8 cellular contexts compared by ENCODE assay signal in the genomic region with DNA sequence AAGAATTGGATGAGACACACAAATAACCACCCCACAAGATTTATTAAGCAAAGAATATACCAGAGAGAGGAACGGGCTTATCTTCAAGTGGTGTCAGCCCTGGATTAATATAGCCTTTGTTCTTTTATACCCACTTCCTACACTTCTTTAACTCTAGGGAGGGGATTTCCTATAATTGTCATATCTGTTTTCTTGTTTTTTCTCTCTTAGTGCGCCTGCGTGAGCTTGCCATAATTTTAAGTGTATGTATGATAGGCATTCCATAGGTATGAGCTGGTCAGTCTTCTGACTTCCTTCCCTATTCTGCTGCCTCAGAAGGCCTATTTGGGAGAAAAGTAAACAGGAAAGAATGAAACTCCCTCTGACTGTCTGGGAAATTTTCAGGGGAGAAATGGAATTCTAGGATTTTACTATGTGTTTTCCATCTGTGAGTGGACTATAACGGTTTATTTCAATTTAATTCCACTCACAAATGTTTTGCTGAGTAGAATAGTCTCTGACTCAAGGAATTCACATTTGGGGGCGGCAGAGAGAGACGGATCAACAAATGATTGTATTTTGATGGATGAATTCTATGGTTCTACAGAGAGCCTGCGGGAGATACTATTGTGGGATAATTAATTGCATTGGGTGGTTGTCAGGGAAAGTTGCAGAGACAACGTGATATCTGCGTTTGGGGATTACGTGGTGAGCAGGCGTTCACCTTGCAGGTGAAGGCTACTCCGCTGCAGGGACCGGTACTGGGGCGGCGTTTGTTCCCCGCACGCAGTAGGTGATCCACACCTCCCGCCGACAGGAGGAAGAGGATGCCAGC. TPM values are rescaled to one million over a fixed set of nuclear protein-coding genes. Genes with fewer than 3 reads are reported as not detected.
DNase-seq lines count a peak whose midpoint lies in the region; ATAC-seq and TF ChIP-seq lines count a peak whose summit lies in the region.

No MANE protein-coding gene starts in this region.

- H3K79me2 ChIP-seq in DOHH2 (ENCODE audit: control insufficient read depth, low read length) (peaks cover 54% of the 10 kb centered on the region), GM23338 (replicated peaks; ENCODE audit: insufficient read depth) (peaks cover 26% of the 10 kb centered on the region)

- H3K27me3 Mint-ChIP-seq in GM23338 (ENCODE audit: insufficient read depth, low read depth, poor library complexity) = peaks cover 4% of the 10 kb centered on the region

- peaks cover 25% of the 10 kb centered on the region for H3K4me1 Mint-ChIP-seq in GM23338

- H3K27me3 ChIP-seq in DOHH2 (ENCODE audit: control insufficient read depth, low read length) (no peaks in the 10 kb centered on the region), GM23338 (ENCODE audit: insufficient read depth) (no peaks in the 10 kb centered on the region)

- H4K20me1 ChIP-seq in DOHH2 (ENCODE audit: control insufficient read depth, insufficient read depth, low read depth, low read length) = no peaks in the 10 kb centered on the region
- H4K20me1 ChIP-seq in GM23338 (replicated peaks; ENCODE audit: insufficient read depth) = no peaks in the 10 kb centered on the region; the same call in 1 of the 2 replicates

- H3K9me3 Mint-ChIP-seq in GM23338 = no peaks in the 10 kb centered on the region

- no peaks in the 10 kb centered on the region for H3K9me3 ChIP-seq in DOHH2 (ENCODE audit: control insufficient read depth, insufficient read depth, low read length)

- H3K36me3 Mint-ChIP-seq in GM23338 (ENCODE audit: low read depth) = peaks cover 8% of the 10 kb centered on the region

- H3F3A ChIP-seq in DOHH2 (ENCODE audit: control insufficient read depth, insufficient read depth) (peaks cover 12% of the 10 kb centered on the region), GM23338 (replicated peaks; ENCODE audit: low read depth) (peaks cover 6% of the 10 kb centered on the region)

- peak overlapping the region; percentile 92 for H3K4me3 Mint-ChIP-seq in GM23338

- no peaks in the 10 kb centered on the region for H3K9me2 ChIP-seq in DOHH2 (replicated peaks; ENCODE audit: control insufficient read depth, low read length)
- H3K9me2 ChIP-seq in GM23338 (ENCODE audit: insufficient read depth) = 0 out of 2 replicates have a peak, but pooled peaks cover 6% of the 10 kb centered on the region

- DNase-seq in GM23338 (ENCODE audit: low spot score) (no peak), NCI-H460 (ENCODE audit: extremely low read depth, low read depth) (peak; percentile 62), globus pallidus (ENCODE audit: low spot score) (peak; percentile 18), renal cortical epithelial cell (ENCODE audit: low read depth) (peak; percentile 86), NCI-H1092 treated with DMSO at 0.1 percent for 48 hours (lab: John Stamatoyannopoulos, UW) (no peak), DMS153 treated with DMSO at 0.1 percent for 48 hours (lab: John Stamatoyannopoulos, UW; ENCODE audit: unreplicated experiment) (no peak)
- DNase-seq in activated gamma-delta T cell treated with anti-CD3 and anti-CD28 coated beads, Interleukin-2, amount 50 U/mL, for 16 hours (ENCODE audit: low read depth) = peak; percentile 37

- TF ChIP-seq CTCF in DOHH2 (IDR thresholded peaks at IDR 0.05; ENCODE audit: low read depth, low read length, poor library complexity, severe bottlenecking) = no peak
- TF ChIP-seq CTCF in GM23338 (conservative IDR thresholded peaks at IDR 0.05; ENCODE audit: low read depth in 2 of 2) = no peak

- H3K4me3 ChIP-seq in DOHH2 (ENCODE audit: low read length) = peak overlapping the region; percentile 85
- H3K4me3 ChIP-seq in GM23338 = peak overlapping the region; percentile 58

- H3K36me3 ChIP-seq in DOHH2 (ENCODE audit: control insufficient read depth, low read length) = peaks cover 46% of the 10 kb centered on the region
- H3K36me3 ChIP-seq in GM23338 (ENCODE audit: insufficient read depth) = no peaks in the 10 kb centered on the region

- peak overlapping the region; percentile 44; the same call in 1 of the 2 replicates for H2AFZ ChIP-seq in GM23338

- no peak overlapping the region; the same call in 1 of the 2 replicates for H3K27ac Mint-ChIP-seq in GM23338

- H3K4me2 ChIP-seq in DOHH2 (ENCODE audit: low read length) = peak overlapping the region; percentile 93
- peak overlapping the region; percentile 73 for H3K4me2 ChIP-seq in GM23338

- H3K4me1 ChIP-seq in DOHH2 (ENCODE audit: control insufficient read depth, low read length) (peaks cover 66% of the 10 kb centered on the region), GM23338 (ENCODE audit: insufficient read depth) (peaks cover 26% of the 10 kb centered on the region)

- ATAC-seq in GM23338 = no peak

- H3K27ac ChIP-seq in DOHH2 (ENCODE audit: low read depth, low read length) (peak overlapping the region; percentile 99), GM23338 (ENCODE audit: low read depth) (0 out of 2 replicates have a peak overlapping the region, but pooled peaks have one; percentile 46)

TF ChIP-seq in GM23338, 12 proteins besides CTCF, POLR2A, EP300 and RAD21:
- TF ChIP-seq, protein P1, sequence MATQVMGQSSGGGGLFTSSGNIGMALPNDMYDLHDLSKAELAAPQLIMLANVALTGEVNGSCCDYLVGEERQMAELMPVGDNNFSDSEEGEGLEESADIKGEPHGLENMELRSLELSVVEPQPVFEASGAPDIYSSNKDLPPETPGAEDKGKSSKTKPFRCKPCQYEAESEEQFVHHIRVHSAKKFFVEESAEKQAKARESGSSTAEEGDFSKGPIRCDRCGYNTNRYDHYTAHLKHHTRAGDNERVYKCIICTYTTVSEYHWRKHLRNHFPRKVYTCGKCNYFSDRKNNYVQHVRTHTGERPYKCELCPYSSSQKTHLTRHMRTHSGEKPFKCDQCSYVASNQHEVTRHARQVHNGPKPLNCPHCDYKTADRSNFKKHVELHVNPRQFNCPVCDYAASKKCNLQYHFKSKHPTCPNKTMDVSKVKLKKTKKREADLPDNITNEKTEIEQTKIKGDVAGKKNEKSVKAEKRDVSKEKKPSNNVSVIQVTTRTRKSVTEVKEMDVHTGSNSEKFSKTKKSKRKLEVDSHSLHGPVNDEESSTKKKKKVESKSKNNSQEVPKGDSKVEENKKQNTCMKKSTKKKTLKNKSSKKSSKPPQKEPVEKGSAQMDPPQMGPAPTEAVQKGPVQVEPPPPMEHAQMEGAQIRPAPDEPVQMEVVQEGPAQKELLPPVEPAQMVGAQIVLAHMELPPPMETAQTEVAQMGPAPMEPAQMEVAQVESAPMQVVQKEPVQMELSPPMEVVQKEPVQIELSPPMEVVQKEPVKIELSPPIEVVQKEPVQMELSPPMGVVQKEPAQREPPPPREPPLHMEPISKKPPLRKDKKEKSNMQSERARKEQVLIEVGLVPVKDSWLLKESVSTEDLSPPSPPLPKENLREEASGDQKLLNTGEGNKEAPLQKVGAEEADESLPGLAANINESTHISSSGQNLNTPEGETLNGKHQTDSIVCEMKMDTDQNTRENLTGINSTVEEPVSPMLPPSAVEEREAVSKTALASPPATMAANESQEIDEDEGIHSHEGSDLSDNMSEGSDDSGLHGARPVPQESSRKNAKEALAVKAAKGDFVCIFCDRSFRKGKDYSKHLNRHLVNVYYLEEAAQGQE (IDR thresholded peaks at IDR 0.05; ENCODE audit: unreplicated experiment) = no peak

RNA-seq across cellular contexts. Expression of a gene that starts 0.6 kb away (rescaled TPM):
- 13.6 and 15.7 TPM in 2 replicates for total RNA-seq in GM23338 (2014; rRNA removed; shearing (Covaris generic))
- polyA plus RNA-seq in GM23338 (2016; fragmentation: Nextera tagmentation; extraction: Ambion mirVana) = 8.3 and 11.8 TPM in 2 replicates
- total RNA-seq in NCI-H460 (2014; rRNA removed; shearing (Covaris generic)) = 7.6 and 11.4 TPM in 2 replicates
- polyA plus RNA-seq in NCI-H460 (2014; cell fraction: nucleus; rRNA removed) = 9.9 and 16.1 TPM in 2 replicates
- 5.4 and 8.9 TPM in 2 replicates for total RNA-seq in renal cortical epithelial cell

Comparison
In these comparisons a context has a peak if more than half of its experiments do, and no peak if none do; other contexts are left out.
1. DNase-seq: peak in NCI-H460 (single experiment), activated gamma-delta T cell treated with anti-CD3 and anti-CD28 coated beads, Interleukin-2, amount 50 U/mL, for 16 hours (single experiment), globus pallidus (single experiment) and renal cortical epithelial cell (single experiment); none in GM23338 (single experiment), NCI-H1092 treated with DMSO at 0.1 percent for 48 hours (single experiment) and DMS153 treated with DMSO at 0.1 percent for 48 hours (single experiment).